Comparison of ENCODE assay signal across 14 cellular contexts in genomic region chrX:153878969-153879653, GRCh38. TPM values are rescaled to one million over a fixed set of nuclear protein-coding genes. Genes with fewer than 3 reads are reported as not detected.
DNase-seq lines count a peak whose midpoint lies in the region; ATAC-seq lines count a peak whose summit lies in the region.
"Had no signal": no experiment of that assay in that cellular context is flagged by ENCODE, and none has a peak within 500 bp of the region (broad histone marks: within the 10 kb centered on the region; RNA-seq: fewer than 3 reads in every experiment).

No MANE protein-coding gene starts in this region.

- no peak overlapping the region for H2BK120ac ChIP-seq in trophoblast cell (ENCODE audit: insufficient read depth, low read length, poor library complexity)

- H2AFZ ChIP-seq in trophoblast cell (ENCODE audit: insufficient read depth, low read length, poor library complexity) = no peak overlapping the region

- no peaks in the 10 kb centered on the region for H3K27me3 ChIP-seq in trophoblast cell (ENCODE audit: insufficient read depth, low read length)

- ATAC-seq in HG03025 (IDR thresholded peaks at IDR 0.05; ENCODE audit: low FRiP score, unreplicated experiment) = no peak

- no peak overlapping the region for H2BK5ac ChIP-seq in trophoblast cell (ENCODE audit: low read depth, low read length, poor library complexity)

- H3K4me3 Mint-ChIP-seq in activated naive CD8-positive, alpha-beta T cell = peak overlapping the region; percentile 64

- DNase-seq in DMS153 treated with DMSO at 0.1 percent for 48 hours (lab: John Stamatoyannopoulos, UW; ENCODE audit: unreplicated experiment) = peak; percentile 52
- no peak for DNase-seq in DMS153 (lab: John Stamatoyannopoulos, UW)
- peak; percentile 49 to 70 for DNase-seq in NCI-H187 (lab: John Stamatoyannopoulos, UW)
- DNase-seq in trophoblast cell = no peak
- no peak for DNase-seq in LoVo (ENCODE audit: low spot score)
- DNase-seq in AG08395 (ENCODE audit: low spot score) = no peak
- DNase-seq: activated CD8-positive, alpha-beta memory T cell treated with anti-CD3 and anti-CD28 coated beads, Interleukin-2, amount 50 U/mL, for 48 hours; effector memory CD4-positive, alpha-beta T cell; SIG-M5; sigmoid colon had no signal

- H3K9ac ChIP-seq in trophoblast cell (ENCODE audit: low read length) = no peak overlapping the region

- H3K27ac Mint-ChIP-seq in activated naive CD8-positive, alpha-beta T cell = no peak overlapping the region

- no peaks in the 10 kb centered on the region for H3K79me2 ChIP-seq in trophoblast cell (ENCODE audit: control insufficient read depth, insufficient read depth, low read length, poor library complexity)

- no CpG with 5 or more reads among the region's 28 CpGs for WGBS in trophoblast cell (ENCODE audit: extremely low coverage, insufficient coverage, insufficient read length)

- no peak overlapping the region for H4K91ac ChIP-seq in trophoblast cell (ENCODE audit: low read depth, low read length)

- H3K14ac ChIP-seq in trophoblast cell (ENCODE audit: low read length) = no peak overlapping the region

- H3K4me1 Mint-ChIP-seq in activated naive CD8-positive, alpha-beta T cell (ENCODE audit: low read depth) = peaks cover 12% of the 10 kb centered on the region

- no peak overlapping the region for H3K27ac ChIP-seq in trophoblast cell (ENCODE audit: low read depth, low read length)
- H3K27ac ChIP-seq: 22Rv1, sigmoid colon had no signal

- no peak overlapping the region for H3K4ac ChIP-seq in trophoblast cell (ENCODE audit: low read depth, low read length)

- H2AK5ac ChIP-seq in trophoblast cell (ENCODE audit: low read length) = no peak overlapping the region

- no peaks in the 10 kb centered on the region for H3K79me1 ChIP-seq in trophoblast cell (ENCODE audit: low read length)

- no peak overlapping the region for H4K12ac ChIP-seq in trophoblast cell (ENCODE audit: low read depth, low read length)

- no peak overlapping the region for H2BK12ac ChIP-seq in trophoblast cell (ENCODE audit: low read length)

- H4K8ac ChIP-seq in trophoblast cell (ENCODE audit: low read depth, low read length) = no peak overlapping the region

- no peak overlapping the region for H3K18ac ChIP-seq in trophoblast cell (ENCODE audit: low read length)

- no peaks in the 10 kb centered on the region for H3K9me3 ChIP-seq in trophoblast cell (ENCODE audit: insufficient read depth, low read depth, low read length)
- H3K9me3 ChIP-seq: sigmoid colon had no signal

- peak overlapping the region; percentile 44 for H3K4me2 ChIP-seq in trophoblast cell (ENCODE audit: low read length)

- no peaks in the 10 kb centered on the region for H3K9me3 Mint-ChIP-seq in activated naive CD8-positive, alpha-beta T cell (ENCODE audit: low read depth)

- H3K4me1 ChIP-seq in trophoblast cell (ENCODE audit: control insufficient read depth in 1 of 2, insufficient read depth in 2 of 2, low read length in 2 of 2) = peaks cover 7 to 21% of the 10 kb centered on the region in 2 experiments
- H3K4me1 ChIP-seq: sigmoid colon had no signal

- H3K36me3 Mint-ChIP-seq in activated naive CD8-positive, alpha-beta T cell = no peaks in the 10 kb centered on the region

- H3K23ac ChIP-seq in trophoblast cell (ENCODE audit: low read length) = no peak overlapping the region

- H3K4me3 ChIP-seq in trophoblast cell (ENCODE audit: low read depth, low read length) = no peak overlapping the region
- H3K4me3 ChIP-seq: sigmoid colon had no signal

- H3K27me3 Mint-ChIP-seq in activated naive CD8-positive, alpha-beta T cell = peaks cover 9% of the 10 kb centered on the region

- no peaks in the 10 kb centered on the region for H3K36me3 ChIP-seq in trophoblast cell (ENCODE audit: control insufficient read depth in 1 of 2, insufficient read depth in 2 of 2, low read length in 2 of 2)
- H3K36me3 ChIP-seq: sigmoid colon had no signal

RNA-seq across cellular contexts. Expression of gene L1CAM, which starts 6.9 kb away (rescaled TPM):
- 17.7 and 21.8 TPM in 2 replicates for polyA plus RNA-seq in trophoblast cell (2013)

RNA-seq across cellular contexts. Expression of gene AVPR2, which starts 25.4 kb away (rescaled TPM):
- polyA plus RNA-seq in trophoblast cell (2013) = not detected in 2 replicates
- polyA plus RNA-seq: keratinocyte had no signal

RNA-seq across cellular contexts. Expression of gene ARHGAP4, which starts 47.0 kb away (rescaled TPM):
- 1.5 and 1.9 TPM in 2 replicates for polyA plus RNA-seq in trophoblast cell (2013)

RNA-seq across cellular contexts. Expression of gene PDZD4, which starts 48.8 kb away (rescaled TPM):
- 0.18 and 0.29 TPM in 2 replicates for polyA plus RNA-seq in trophoblast cell (2013)

RNA-seq across cellular contexts. Expression of gene NAA10, which starts 55.7 kb away (rescaled TPM):
- 92.2 and 95.5 TPM in 2 replicates for polyA plus RNA-seq in trophoblast cell (2013)

Comparison
In these comparisons a context has a peak if more than half of its experiments do, and no peak if none do; other contexts are left out.
1. DNase-seq: peak in DMS153 treated with DMSO at 0.1 percent for 48 hours (single experiment) and NCI-H187 (2 of 2); none in DMS153 (single experiment), trophoblast cell (0 of 2), LoVo (single experiment) and AG08395 (single experiment).